In genomic region chr12:89472508-89472907, GRCh38 we compare ENCODE assay signal across 16 cellular contexts. TPM values are rescaled to one million over a fixed set of nuclear protein-coding genes. Genes with fewer than 3 reads are reported as not detected.
A peak's percentile ranks its signal among the peaks of the same experiment; 100 is the strongest.
DNase-seq lines count a peak whose midpoint lies in the region; ATAC-seq, FAIRE-seq and TF ChIP-seq lines count a peak whose summit lies in the region.
"Had no signal": no experiment of that assay in that cellular context is flagged by ENCODE, and none has a peak within 500 bp of the region (broad histone marks: within the 10 kb centered on the region; RNA-seq: fewer than 3 reads in every experiment).

No MANE protein-coding gene starts in this region.

- TF ChIP-seq CTCF in AG04449 (IDR thresholded peaks at IDR 0.05; ENCODE audit: insufficient read depth, low read length, missing control alignments) (no peak), HFFc6 (IDR thresholded peaks at IDR 0.05) (no peak)

- CTCF ChIA-PET in AG04449 (lab: Yijun Ruan, JAX): interaction anchor here (0.7 to 10.1 kb wide), 6 partner anchors 10 to 455 kb away, joined by 3 to 258 read pairs (median 11); partner anchors contain the start of genes GALNT4 and POC1B
- CTCF ChIA-PET in naive thymus-derived CD4-positive, alpha-beta T cell (lab: Charles Lee): no interaction called here

- DNase-seq in AG04449 (ENCODE audit: low read depth, low spot score): peak; percentile 59
- DNase-seq in HFFc6: peak; percentile 77
- DNase-seq in iris pigment epithelial cell (ENCODE audit: low read depth): peak; percentile 43
- no peak for DNase-seq in naive thymus-derived CD4-positive, alpha-beta T cell
- DNase-seq in GM19239 (ENCODE audit: insufficient read length, low spot score): no peak
- no peak for DNase-seq in MG63
- DNase-seq: erythroblast; KG1; NCI-H1694 treated with DMSO at 0.1 percent for 48 hours; SJCRH30; stimulated activated CD4-positive, alpha-beta T cell treated with anti-CD3 and anti-CD28 coated beads, Interleukin-4, amount 100 ng/mL, for 1 hour; stimulated activated naive CD4-positive, alpha-beta T cell had no signal

- no peaks in the 10 kb centered on the region for H3K36me3 Mint-ChIP-seq in HFFc6 (ENCODE audit: low read depth)
- H3K36me3 Mint-ChIP-seq in naive thymus-derived CD4-positive, alpha-beta T cell: peaks cover 0 to 14% (median 0%) of the 10 kb centered on the region in 5 donors

- H3K27me3 ChIP-seq in naive thymus-derived CD4-positive, alpha-beta T cell (ENCODE audit: control insufficient read depth in 2 of 2, insufficient read depth in 2 of 2, low read length in 2 of 2): no peaks in the 10 kb centered on the region
- H3K27me3 ChIP-seq in MG63: no peaks in the 10 kb centered on the region
- H3K27me3 ChIP-seq: SJCRH30 had no signal

- H3K27ac ChIP-seq in angular gyrus (ENCODE audit: low read depth, low read length): peak overlapping the region; percentile 46
- no peak overlapping the region for H3K27ac ChIP-seq in naive thymus-derived CD4-positive, alpha-beta T cell (ENCODE audit: low read depth, low read length)
- H3K27ac ChIP-seq: SJCRH30, VCaP had no signal

- intact Hi-C loops in naive thymus-derived CD4-positive, alpha-beta T cell (cut with micrococcal nuclease): loop anchor here in 1 of 2 donors (5.0 kb wide), 2 partner anchors 235 to 630 kb away; partner anchors contain the start of gene ATP2B1

- H3K4me1 ChIP-seq in naive thymus-derived CD4-positive, alpha-beta T cell (ENCODE audit: control insufficient read depth in 2 of 2, insufficient read depth in 2 of 2, low read length in 2 of 2): peaks cover 23 to 28% of the 10 kb centered on the region in 2 donors
- H3K4me1 ChIP-seq: SJCRH30 had no signal

- no peaks in the 10 kb centered on the region for H3K27me3 Mint-ChIP-seq in HFFc6 (ENCODE audit: insufficient read depth)
- no peaks in the 10 kb centered on the region for H3K27me3 Mint-ChIP-seq in naive thymus-derived CD4-positive, alpha-beta T cell
- H3K27me3 Mint-ChIP-seq: central memory CD8-positive, alpha-beta T cell had no signal

- no peak for FAIRE-seq in GM19239 (lab: Jason Lieb, UNC)

- H3K4me1 Mint-ChIP-seq in HFFc6 (ENCODE audit: low read depth): peaks cover 71% of the 10 kb centered on the region
- peaks cover 18 to 51% (median 39%) of the 10 kb centered on the region in 7 donors for H3K4me1 Mint-ChIP-seq in naive thymus-derived CD4-positive, alpha-beta T cell

- no peaks in the 10 kb centered on the region for H3K36me3 ChIP-seq in naive thymus-derived CD4-positive, alpha-beta T cell (ENCODE audit: control insufficient read depth in 2 of 3, insufficient read depth in 3 of 3, low read length in 3 of 3)
- no peaks in the 10 kb centered on the region for H3K36me3 ChIP-seq in MG63
- H3K36me3 ChIP-seq: SJCRH30 had no signal

- H3K4me3 Mint-ChIP-seq in HFFc6: peak overlapping the region; percentile 41
- H3K4me3 Mint-ChIP-seq in naive thymus-derived CD4-positive, alpha-beta T cell: no peak overlapping the region
- H3K4me3 Mint-ChIP-seq: central memory CD8-positive, alpha-beta T cell had no signal

- ATAC-seq in naive thymus-derived CD4-positive, alpha-beta T cell: no peak
- ATAC-seq in HG03432 (IDR thresholded peaks at IDR 0.05; ENCODE audit: unreplicated experiment): no peak

- peak overlapping the region; percentile 88 for H3K27ac Mint-ChIP-seq in HFFc6
- peak overlapping the region in 1 of 9 donors; percentile 24 for H3K27ac Mint-ChIP-seq in naive thymus-derived CD4-positive, alpha-beta T cell

- POLR2A ChIA-PET in AG04449 (lab: Yijun Ruan, JAX): no interaction called here
- POLR2A ChIA-PET in naive thymus-derived CD4-positive, alpha-beta T cell (lab: Charles Lee): no interaction called here

- no peaks in the 10 kb centered on the region for H3K9me3 Mint-ChIP-seq in HFFc6
- H3K9me3 Mint-ChIP-seq in naive thymus-derived CD4-positive, alpha-beta T cell: no peaks in the 10 kb centered on the region
- H3K9me3 Mint-ChIP-seq: central memory CD8-positive, alpha-beta T cell had no signal

- no peak overlapping the region for H3K4me3 ChIP-seq in AG04449 (ENCODE audit: low read depth, low read length)
- H3K4me3 ChIP-seq in naive thymus-derived CD4-positive, alpha-beta T cell (ENCODE audit: low read length): no peak overlapping the region
- H3K4me3 ChIP-seq in MG63: no peak overlapping the region
- H3K4me3 ChIP-seq: SJCRH30 had no signal

- H3K9me3 ChIP-seq in naive thymus-derived CD4-positive, alpha-beta T cell (ENCODE audit: control insufficient read depth in 2 of 3, low read length in 3 of 3): no peaks in the 10 kb centered on the region
- H3K9me3 ChIP-seq in MG63: no peaks in the 10 kb centered on the region
- H3K9me3 ChIP-seq: SJCRH30 had no signal

RNA-seq across cellular contexts. Expression of gene GALNT4, which starts 52.1 kb away (rescaled TPM):
- 1 to 10 TPM; 6.9 to 8.1 (median 7.4) TPM for total RNA-seq in HFFc6 (2021; fragmentation: NEBNext Ultra II Directional; extraction: Animal tissue kit (Norgen Biotek cat#: 25700))
- total RNA-seq in naive thymus-derived CD4-positive, alpha-beta T cell: 10 to 100 TPM in 2 of 5 experiments, 1 to 10 TPM in 3; 6.0 to 14.5 (median 9.9) TPM
- polyA plus RNA-seq in naive thymus-derived CD4-positive, alpha-beta T cell: 1 to 10 TPM; 2.5 TPM
- 3.5 and 5.3 TPM in 2 replicates for total RNA-seq in MG63 (2014; rRNA removed; shearing (Covaris generic); ENCODE audit: low replicate concordance)

RNA-seq across cellular contexts. Expression of gene POC1B, which starts 53.3 kb away (rescaled TPM):
- total RNA-seq in HFFc6 (2021; fragmentation: NEBNext Ultra II Directional; extraction: Animal tissue kit (Norgen Biotek cat#: 25700)): 10 to 100 TPM; 10.4 to 12.6 (median 11.1) TPM
- 10 to 100 TPM; 19.5 to 38.7 (median 23.4) TPM for total RNA-seq in naive thymus-derived CD4-positive, alpha-beta T cell
- 10 to 100 TPM; 19.4 to 28.0 TPM for polyA plus RNA-seq in naive thymus-derived CD4-positive, alpha-beta T cell
- 6.9 and 11.8 TPM in 2 replicates for total RNA-seq in MG63 (2014; rRNA removed; shearing (Covaris generic); ENCODE audit: low replicate concordance)

Comparison
In these comparisons a context has a peak if more than half of its experiments do, and no peak if none do; other contexts are left out.
1. DNase-seq: peak in AG04449 (single experiment), HFFc6 (single experiment) and iris pigment epithelial cell (single experiment); none in naive thymus-derived CD4-positive, alpha-beta T cell (0 of 9), GM19239 (single experiment) and MG63 (single experiment).